Comparison of ENCODE assay signal across 16 cellular contexts in genomic region chr10:47238331-47239095, GRCh38.
"Had no signal": no experiment of that assay in that cellular context is flagged by ENCODE, and none has a peak within 500 bp of the region (broad histone marks: within the 10 kb centered on the region; RNA-seq: fewer than 3 reads in every experiment).

No MANE protein-coding gene starts in this region.

- H3K36me3 ChIP-seq: heart left ventricle, neutrophil, ovary, right atrium auricular region, upper lobe of left lung, uterus had no signal

- ATAC-seq: heart left ventricle; mucosa of descending colon; naive thymus-derived CD8-positive, alpha-beta T cell had no signal

- H3K4me1 ChIP-seq: upper lobe of left lung, uterus had no signal

- H3K4me3 ChIP-seq: heart left ventricle, mucosa of descending colon, ovary, right atrium auricular region, upper lobe of left lung, uterus had no signal

- H3K27ac ChIP-seq: heart left ventricle, neutrophil, ovary, right atrium auricular region, upper lobe of left lung, uterus had no signal

- DNase-seq: dermis blood vessel endothelial cell; foreskin melanocyte; heart left ventricle; hippocampal formation; kidney glomerular epithelial cell; mammary epithelial cell; mucosa of descending colon; naive thymus-derived CD8-positive, alpha-beta T cell; ovary; small intestine; stimulated activated CD4-positive, alpha-beta T cell treated with anti-CD3 and anti-CD28 coated beads, Interleukin-2, amount 100 ng/mL, for 48 hours; stimulated activated naive CD4-positive, alpha-beta T cell treated with Interleukin-2 at 50 U/mL for 16 hours; upper lobe of left lung; uterus had no signal

- H3K27me3 ChIP-seq: neutrophil, ovary, right atrium auricular region, upper lobe of left lung, uterus had no signal

- H3K9me3 ChIP-seq: mucosa of descending colon, neutrophil, ovary, right atrium auricular region, upper lobe of left lung, uterus had no signal
